In the genomic region with DNA sequence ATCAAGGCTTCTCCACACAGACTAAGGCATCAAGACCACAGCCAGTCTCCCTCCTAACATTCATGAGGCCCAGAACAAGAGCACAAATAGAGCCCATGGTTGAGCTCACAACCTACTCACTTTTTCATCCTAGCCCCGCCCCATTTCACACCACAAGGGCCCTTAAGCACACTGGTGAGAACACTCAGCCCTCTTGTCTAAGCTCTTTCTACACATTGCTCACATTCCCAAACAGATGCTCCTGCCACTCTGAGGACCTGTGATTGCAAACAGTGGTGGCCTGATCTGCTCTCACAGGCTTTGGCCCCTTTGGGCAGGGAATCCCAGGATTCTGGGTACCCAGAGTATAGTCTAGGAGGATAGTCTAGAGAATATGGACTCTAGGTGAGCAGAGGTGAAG, we compare ENCODE assay signal across 18 cellular contexts.
"Had no signal": no experiment of that assay in that cellular context is flagged by ENCODE, and none has a peak within 500 bp of the region (broad histone marks: within the 10 kb centered on the region; RNA-seq: fewer than 3 reads in every experiment).

No MANE protein-coding gene starts in this region.

- H3K27me3 ChIP-seq: hepatocyte, neural progenitor cell, right atrium auricular region, stomach had no signal

- H3K4me1 ChIP-seq: prostate gland, stomach had no signal

- H3K27ac ChIP-seq: epithelial cell of prostate, hepatocyte, neural progenitor cell, prostate gland, right atrium auricular region, skin epidermis, stomach had no signal

- H3K9ac ChIP-seq: neural progenitor cell had no signal

- H3K36me3 ChIP-seq: neural progenitor cell, prostate gland, right atrium auricular region, stomach had no signal

- H3K4me3 ChIP-seq: hepatocyte, neural progenitor cell, prostate gland, right atrium auricular region, skin epidermis, stomach had no signal

- H3K79me2 ChIP-seq: hepatocyte had no signal

- H3K4me2 ChIP-seq: hepatocyte, neural progenitor cell had no signal

- H3K9me3 ChIP-seq: prostate gland, right atrium auricular region, stomach had no signal

- DNase-seq: activated CD4-positive, alpha-beta T cell treated with anti-CD3 and anti-CD28 coated beads, Interleukin-2, amount 50 U/mL, for 48 hours; activated CD8-positive, alpha-beta memory T cell treated with anti-CD3 and anti-CD28 coated beads, Interleukin-2, amount 10 ng/mL, durations not matched to agents 7 days and 5 days; activated naive CD4-positive, alpha-beta T cell; anterior cingulate cortex; central memory CD4-positive, alpha-beta T cell; endodermal cell; foreskin fibroblast; mammary epithelial cell; naive B cell; stimulated activated CD4-positive, alpha-beta T cell treated with anti-CD3 and anti-CD28 coated beads, Interleukin-4, amount 100 ng/mL, for 1 hour; stomach; T1000 had no signal
